1 cellular context compared by ENCODE assay signal in genomic region chr14:100692859-100693558, GRCh38.
TF ChIP-seq lines count a peak whose summit lies in the region.

No MANE protein-coding gene starts in this region.

TF ChIP-seq in GM12878, 131 proteins besides CTCF, POLR2A, EP300 and RAD21 (continued from another document):
- TF ChIP-seq, protein P1, sequence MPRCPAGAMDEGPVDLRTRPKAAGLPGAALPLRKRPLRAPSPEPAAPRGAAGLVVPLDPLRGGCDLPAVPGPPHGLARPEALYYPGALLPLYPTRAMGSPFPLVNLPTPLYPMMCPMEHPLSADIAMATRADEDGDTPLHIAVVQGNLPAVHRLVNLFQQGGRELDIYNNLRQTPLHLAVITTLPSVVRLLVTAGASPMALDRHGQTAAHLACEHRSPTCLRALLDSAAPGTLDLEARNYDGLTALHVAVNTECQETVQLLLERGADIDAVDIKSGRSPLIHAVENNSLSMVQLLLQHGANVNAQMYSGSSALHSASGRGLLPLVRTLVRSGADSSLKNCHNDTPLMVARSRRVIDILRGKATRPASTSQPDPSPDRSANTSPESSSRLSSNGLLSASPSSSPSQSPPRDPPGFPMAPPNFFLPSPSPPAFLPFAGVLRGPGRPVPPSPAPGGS (IDR thresholded peaks at IDR 0.05; ENCODE audit: borderline replicate concordance, insufficient read depth, low read depth, low read length, poor library complexity, severe bottlenecking), result peak; percentile 86
- no peak for TF ChIP-seq SUZ12 (IDR thresholded peaks at IDR 0.05; ENCODE audit: unreplicated experiment)
- TF ChIP-seq, protein P2, sequence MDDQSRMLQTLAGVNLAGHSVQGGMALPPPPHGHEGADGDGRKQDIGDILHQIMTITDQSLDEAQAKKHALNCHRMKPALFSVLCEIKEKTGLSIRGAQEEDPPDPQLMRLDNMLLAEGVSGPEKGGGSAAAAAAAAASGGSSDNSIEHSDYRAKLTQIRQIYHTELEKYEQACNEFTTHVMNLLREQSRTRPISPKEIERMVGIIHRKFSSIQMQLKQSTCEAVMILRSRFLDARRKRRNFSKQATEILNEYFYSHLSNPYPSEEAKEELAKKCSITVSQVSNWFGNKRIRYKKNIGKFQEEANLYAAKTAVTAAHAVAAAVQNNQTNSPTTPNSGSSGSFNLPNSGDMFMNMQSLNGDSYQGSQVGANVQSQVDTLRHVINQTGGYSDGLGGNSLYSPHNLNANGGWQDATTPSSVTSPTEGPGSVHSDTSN (IDR thresholded peaks at IDR 0.05; ENCODE audit: insufficient replicate concordance, low read depth, low read length), result peak; percentile 58
